ENCODE assay signal across 12 cellular contexts in genomic region chr17:10177921-10178788, GRCh38. TPM values are rescaled to one million over a fixed set of nuclear protein-coding genes. Genes with fewer than 3 reads are reported as not detected.
A peak's percentile ranks its signal among the peaks of the same experiment; 100 is the strongest.
DNase-seq lines count a peak whose midpoint lies in the region; ATAC-seq and TF ChIP-seq lines count a peak whose summit lies in the region.
"Had no signal": no experiment of that assay in that cellular context is flagged by ENCODE, and none has a peak within 500 bp of the region (broad histone marks: within the 10 kb centered on the region; RNA-seq: fewer than 3 reads in every experiment).

No MANE protein-coding gene starts in this region.

- intact Hi-C loops in sigmoid colon (cut with DNase I): no loop called here

- ATAC-seq in GM18520 (IDR thresholded peaks at IDR 0.05; ENCODE audit: unreplicated experiment): no peak

- POLR2A ChIA-PET in HEK293 (lab: Yijun Ruan, JAX): interaction anchor here (0.7 kb wide), 1 partner anchor 12 kb away, joined by 3 read pairs; no protein-coding TSS in a partner anchor

- H3K4me3 ChIP-seq in HEK293 (ENCODE audit: low read depth, low read length): no peak overlapping the region
- H3K4me3 ChIP-seq in mesodermal cell (ENCODE audit: extremely low read depth, insufficient read depth, low read length, poor library complexity, severe bottlenecking): no peak overlapping the region
- H3K4me3 ChIP-seq in sigmoid colon: no peak overlapping the region
- H3K4me3 ChIP-seq: tibial artery had no signal

- peak; percentile 83 for DNase-seq in AG20443 (ENCODE audit: low spot score)
- no peak for DNase-seq in chondrocyte (ENCODE audit: low spot score)
- no peak for DNase-seq in inferior parietal cortex (ENCODE audit: extremely low spot score)
- DNase-seq in effector CD8-positive, alpha-beta T cell (lab: John Stamatoyannopoulos, UW): no peak
- DNase-seq in sigmoid colon: no peak
- DNase-seq: NCI-H524 treated with DMSO at 0.1 percent for 48 hours, tibial artery had no signal

- no peak for TF ChIP-seq EP300 in sigmoid colon (IDR thresholded peaks at IDR 0.05)

- no peak for TF ChIP-seq CTCF in HEK293 (tag by site-specific recombination; IDR thresholded peaks at IDR 0.05)
- TF ChIP-seq CTCF in chondrocyte (IDR thresholded peaks at IDR 0.05): no peak
- TF ChIP-seq CTCF in sigmoid colon (IDR thresholded peaks at IDR 0.05): no peak

- CTCF ChIA-PET in HEK293 (lab: Yijun Ruan, JAX): interaction anchor here (0.6 to 1.8 kb wide), 4 partner anchors 49 to 645 kb away, joined by 3 to 6 read pairs (median 4); no protein-coding TSS in a partner anchor

- TF ChIP-seq POLR2A in sigmoid colon (IDR thresholded peaks at IDR 0.05): no peak

- H3K27ac Mint-ChIP-seq in chondrocyte (ENCODE audit: unreplicated experiment): peak overlapping the region; percentile 56

- H3K27ac ChIP-seq in HEK293 (ENCODE audit: extremely low read depth, low read depth, low read length) (no peak overlapping the region), mesodermal cell (ENCODE audit: low read depth, low read length, severe bottlenecking) (peak overlapping the region; percentile 97), sigmoid colon (no peak overlapping the region)
- H3K27ac ChIP-seq: C4-2B, tibial artery had no signal

- no peaks in the 10 kb centered on the region for H3K36me3 Mint-ChIP-seq in chondrocyte (ENCODE audit: low read depth)

- H3K4me1 ChIP-seq in HEK293 (ENCODE audit: control insufficient read depth, insufficient read depth, low read length): no peaks in the 10 kb centered on the region; the same call in 1 of the 2 replicates
- H3K4me1 ChIP-seq in mesodermal cell (ENCODE audit: control insufficient read depth, insufficient read depth, low read length, poor library complexity, severe bottlenecking): peaks cover 49% of the 10 kb centered on the region
- H3K4me1 ChIP-seq in sigmoid colon: peaks cover 0 to 17% (median 10%) of the 10 kb centered on the region in 4 donors

- WGBS in mesodermal cell (ENCODE audit: insufficient coverage in 2 of 2), 2 experiments: 17% methylated on average over 7 to 10 of the region's 13 CpGs
- WGBS in sigmoid colon, 2 donors: 76 to 77% methylated on average over 13 of the region's 13 CpGs

- H3K27me3 Mint-ChIP-seq in chondrocyte (ENCODE audit: low read depth): no peaks in the 10 kb centered on the region

- H3K4me3 Mint-ChIP-seq in chondrocyte (ENCODE audit: unreplicated experiment): no peak overlapping the region

- H3K36me3 ChIP-seq in HEK293 (ENCODE audit: control insufficient read depth in 2 of 2, insufficient read depth in 1 of 2, low read length in 2 of 2) (no peaks in the 10 kb centered on the region), mesodermal cell (ENCODE audit: control insufficient read depth, insufficient read depth, low read length) (no peaks in the 10 kb centered on the region), sigmoid colon (no peaks in the 10 kb centered on the region)
- H3K36me3 ChIP-seq: tibial artery had no signal

- peaks cover 32% of the 10 kb centered on the region for H3K4me1 Mint-ChIP-seq in chondrocyte (ENCODE audit: low read depth)

- H3K27me3 ChIP-seq in sigmoid colon: no peaks in the 10 kb centered on the region
- H3K27me3 ChIP-seq: tibial artery had no signal

- no peaks in the 10 kb centered on the region for H3K9me3 Mint-ChIP-seq in chondrocyte (ENCODE audit: low read depth)

- H3K9me3 ChIP-seq in HEK293 (ENCODE audit: control insufficient read depth, insufficient read depth, low read depth, low read length): no peaks in the 10 kb centered on the region
- peaks cover 4% of the 10 kb centered on the region for H3K9me3 ChIP-seq in mesodermal cell (ENCODE audit: control insufficient read depth, low read length)
- no peaks in the 10 kb centered on the region for H3K9me3 ChIP-seq in sigmoid colon
- H3K9me3 ChIP-seq: tibial artery had no signal

TF ChIP-seq in HEK293, 187 proteins besides CTCF, POLR2A, EP300 and RAD21:
- TF ChIP-seq ZNF501 (tag by site-specific recombination; IDR thresholded peaks at IDR 0.05): no peak
- no peak for TF ChIP-seq ZNF2 (tag by site-specific recombination; IDR thresholded peaks at IDR 0.05)
- TF ChIP-seq ZNF223 (tag by site-specific recombination; IDR thresholded peaks at IDR 0.05): no peak
- peak; percentile 34; the same call in 1 of the 2 replicates for TF ChIP-seq KLF9 (tag by site-specific recombination; IDR thresholded peaks at IDR 0.05; ENCODE audit: low read depth)
- TF ChIP-seq ZNF362 (tag by site-specific recombination; IDR thresholded peaks at IDR 0.05): 0 out of 2 replicates have a peak, but pooled peaks have one; percentile 59
- 0 out of 2 replicates have a peak, but pooled peaks have one; percentile 42 for TF ChIP-seq ZNF600 (tag by site-specific recombination; IDR thresholded peaks at IDR 0.05)
- TF ChIP-seq KLF17 (tag by site-specific recombination; IDR thresholded peaks at IDR 0.05): 0 out of 2 replicates have a peak, but pooled peaks have one; percentile 34
- TF ChIP-seq ZNF311 (tag by site-specific recombination; IDR thresholded peaks at IDR 0.05; ENCODE audit: borderline replicate concordance): no peak
- TF ChIP-seq ZNF280C (tag by site-specific recombination; IDR thresholded peaks at IDR 0.05): no peak
- TF ChIP-seq, protein P1, sequence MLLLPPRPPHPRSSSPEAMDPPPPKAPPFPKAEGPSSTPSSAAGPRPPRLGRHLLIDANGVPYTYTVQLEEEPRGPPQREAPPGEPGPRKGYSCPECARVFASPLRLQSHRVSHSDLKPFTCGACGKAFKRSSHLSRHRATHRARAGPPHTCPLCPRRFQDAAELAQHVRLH (tag by site-specific recombination; IDR thresholded peaks at IDR 0.05): no peak
- no peak for TF ChIP-seq ZNF350 (tag by site-specific recombination; IDR thresholded peaks at IDR 0.05)
- no peak for TF ChIP-seq ZNF121 (tag by site-specific recombination; IDR thresholded peaks at IDR 0.05)

RNA-seq across cellular contexts. Expression of gene GAS7, which starts 20.3 kb away (rescaled TPM):
- 6.1 to 15.6 TPM (median 6.9 TPM) in 3 replicates for total RNA-seq in chondrocyte
- 18.3 TPM for polyA plus RNA-seq in mesodermal cell (2013, experiment 1 of 2)
- polyA plus RNA-seq in mesodermal cell (2013, experiment 2 of 2): 20.5 TPM
- total RNA-seq in sigmoid colon: 10 to 100 TPM; 35.1 to 67.6 (median 59.5) TPM
- 10 to 100 TPM in 1 of 3 donors, 1 to 10 TPM in 2; 6.5 to 17.9 (median 9.6) TPM for polyA plus RNA-seq in sigmoid colon
- total RNA-seq: pulmonary artery endothelial cell had no signal
